9 cellular contexts compared by ENCODE assay signal in the genomic region with DNA sequence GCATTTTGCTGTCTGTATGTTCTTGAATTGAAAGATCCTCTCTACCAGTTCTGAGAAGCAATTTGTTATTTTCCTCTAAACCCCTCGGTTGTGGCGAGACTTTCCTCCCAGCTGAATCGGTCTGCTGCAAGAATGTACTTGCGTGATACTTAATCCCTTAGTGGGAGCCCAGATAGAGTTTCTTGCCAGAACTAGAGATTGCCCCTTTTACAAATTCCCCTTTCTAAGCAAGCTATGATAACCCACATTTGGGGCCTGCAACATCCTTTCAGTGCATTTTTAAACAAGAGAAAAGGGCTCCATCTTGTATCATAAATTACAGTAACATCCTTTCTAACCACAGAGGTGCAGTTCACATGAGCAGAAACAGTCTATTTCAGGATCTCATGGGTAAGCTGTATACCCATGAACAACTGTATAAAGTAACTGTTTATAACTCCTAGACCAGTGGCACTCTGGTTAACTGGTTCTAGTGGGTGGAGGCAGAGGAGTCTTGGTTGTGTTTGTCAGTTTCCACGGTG.
A peak's percentile ranks its signal among the peaks of the same experiment; 100 is the strongest.
DNase-seq lines count a peak whose midpoint lies in the region; ATAC-seq, FAIRE-seq and TF ChIP-seq lines count a peak whose summit lies in the region.
"Had no signal": no experiment of that assay in that cellular context is flagged by ENCODE, and none has a peak within 500 bp of the region (broad histone marks: within the 10 kb centered on the region; RNA-seq: fewer than 3 reads in every experiment).

No MANE protein-coding gene starts in this region.

- ATAC-seq in CD8-positive, alpha-beta T cell: peak; percentile 71
- ATAC-seq in GM21528 (IDR thresholded peaks at IDR 0.05; ENCODE audit: low FRiP score, unreplicated experiment): peak; percentile 51

- peak overlapping the region; percentile 6 for H3K4me3 ChIP-seq in CD8-positive, alpha-beta T cell (ENCODE audit: low read depth, low read length)
- H3K4me3 ChIP-seq in SJSA1 (no peak overlapping the region), keratinocyte (ENCODE audit: control insufficient read depth in 2 of 3, extremely low read depth in 1 of 3, insufficient read depth in 2 of 3, low read depth in 1 of 3, low read length in 3 of 3) (no peak overlapping the region), H7 (ENCODE audit: insufficient read depth, low read depth, low read length) (no peak overlapping the region)
- H3K4me3 ChIP-seq: upper lobe of left lung had no signal

- no peak overlapping the region for H3K9ac ChIP-seq in keratinocyte (ENCODE audit: control insufficient read depth, extremely low read depth, insufficient read depth, low read length)

- no peaks in the 10 kb centered on the region for H3K9me3 ChIP-seq in CD8-positive, alpha-beta T cell (ENCODE audit: low read length)
- no peaks in the 10 kb centered on the region for H3K9me3 ChIP-seq in SJSA1 (replicated peaks)
- no peaks in the 10 kb centered on the region for H3K9me3 ChIP-seq in keratinocyte (ENCODE audit: control insufficient read depth, low read depth, low read length)
- H3K9me3 ChIP-seq: upper lobe of left lung had no signal

- no peaks in the 10 kb centered on the region for H3K9me1 ChIP-seq in keratinocyte (ENCODE audit: control insufficient read depth, extremely low read depth, insufficient read depth, low read length)

- no peak overlapping the region for H3K4me2 ChIP-seq in keratinocyte (ENCODE audit: control insufficient read depth, extremely low read depth, insufficient read depth, low read depth, low read length)

- no peaks in the 10 kb centered on the region for H4K20me1 ChIP-seq in keratinocyte (ENCODE audit: control insufficient read depth, extremely low read depth, insufficient read depth, low read length)

- intact Hi-C loops in CD8-positive, alpha-beta T cell (cut with DNase I, micrococcal nuclease): loop anchor here (2.0 to 5.0 kb wide), 7 partner anchors 49 to 211 kb away; partner anchors contain the start of gene ZNF217 (in 1 of the 2)

- no peaks in the 10 kb centered on the region for H3K36me3 Mint-ChIP-seq in CD8-positive, alpha-beta T cell

- H3K4me1 ChIP-seq in CD8-positive, alpha-beta T cell (ENCODE audit: insufficient read depth, low read length): peaks cover 50% of the 10 kb centered on the region
- H3K4me1 ChIP-seq in SJSA1 (replicated peaks): peaks cover 34% of the 10 kb centered on the region
- no peaks in the 10 kb centered on the region for H3K4me1 ChIP-seq in keratinocyte (ENCODE audit: control insufficient read depth, extremely low read depth, insufficient read depth, low read length)

- peak overlapping the region; percentile 33 for H2AFZ ChIP-seq in keratinocyte (ENCODE audit: control insufficient read depth, low read length)

- no peaks in the 10 kb centered on the region for H3K27me3 Mint-ChIP-seq in CD8-positive, alpha-beta T cell (ENCODE audit: low read depth)

- peak overlapping the region; percentile 93 for H3K27ac Mint-ChIP-seq in CD8-positive, alpha-beta T cell

- no peaks in the 10 kb centered on the region for H3K79me2 ChIP-seq in keratinocyte (ENCODE audit: control insufficient read depth, insufficient read depth, low read length)

- FAIRE-seq in keratinocyte (lab: Jason Lieb, UNC): no peak

- H3K27me3 ChIP-seq in CD8-positive, alpha-beta T cell (ENCODE audit: insufficient read depth, low read length): no peaks in the 10 kb centered on the region
- no peaks in the 10 kb centered on the region for H3K27me3 ChIP-seq in SJSA1 (replicated peaks)
- no peaks in the 10 kb centered on the region for H3K27me3 ChIP-seq in keratinocyte (ENCODE audit: control insufficient read depth, extremely low read depth, insufficient read depth, low read length)
- H3K27me3 ChIP-seq in H7 (ENCODE audit: control insufficient read depth, insufficient read depth, low read length): no peaks in the 10 kb centered on the region
- H3K27me3 ChIP-seq: upper lobe of left lung had no signal

- H3K4me1 Mint-ChIP-seq in CD8-positive, alpha-beta T cell (ENCODE audit: low read depth): peaks cover 51% of the 10 kb centered on the region

- peak overlapping the region; percentile 69 for H3K4me3 Mint-ChIP-seq in CD8-positive, alpha-beta T cell

- peak overlapping the region; percentile 14 for H3K27ac ChIP-seq in CD8-positive, alpha-beta T cell (ENCODE audit: low read depth, low read length)
- H3K27ac ChIP-seq in SJSA1 (peak overlapping the region; percentile 69), keratinocyte (ENCODE audit: control insufficient read depth, insufficient read depth, low read length) (no peak overlapping the region)

- H3K36me3 ChIP-seq in CD8-positive, alpha-beta T cell (ENCODE audit: insufficient read depth, low read length): no peaks in the 10 kb centered on the region
- no peaks in the 10 kb centered on the region for H3K36me3 ChIP-seq in SJSA1
- H3K36me3 ChIP-seq in keratinocyte (ENCODE audit: control insufficient read depth in 2 of 2, extremely low read depth in 1 of 2, insufficient read depth in 2 of 2, low read length in 2 of 2): no peaks in the 10 kb centered on the region
- H3K36me3 ChIP-seq in H7 (replicated peaks; ENCODE audit: control insufficient read depth, insufficient read depth, low read length): no peaks in the 10 kb centered on the region
- H3K36me3 ChIP-seq: upper lobe of left lung had no signal

- TF ChIP-seq CTCF in CD8-positive, alpha-beta T cell (IDR thresholded peaks at IDR 0.05): no peak
- no peak for TF ChIP-seq CTCF in keratinocyte (optimal IDR thresholded peaks at IDR 0.05 in 1 of 3, IDR thresholded peaks at IDR 0.05 in 1 of 3, conservative IDR thresholded peaks at IDR 0.05 in 1 of 3; ENCODE audit: extremely low read depth in 1 of 3, insufficient read depth in 2 of 3, low read length in 3 of 3)

- DNase-seq in CD8-positive, alpha-beta T cell: peak in 3 of 7 experiments; percentile 17 to 57 (median 37)
- DNase-seq in SJSA1 (ENCODE audit: low read depth in 1 of 2, low spot score in 2 of 2) (peak in 1 of 2 experiments; percentile 65), keratinocyte (ENCODE audit: low read depth, low spot score) (no peak), NCI-H187 treated with DMSO at 0.1 percent for 48 hours (lab: John Stamatoyannopoulos, UW) (no peak), SK-N-DZ (ENCODE audit: low spot score) (no peak), dermis blood vessel endothelial cell (no peak), H7 (no peak)
- DNase-seq: upper lobe of left lung had no signal

- CTCF ChIA-PET in CD8-positive, alpha-beta T cell (lab: Charles Lee): interaction anchor here (0.7 to 2.4 kb wide), 8 partner anchors 12 to 210 kb away, joined by 3 to 12 read pairs (median 3); no protein-coding TSS in a partner anchor

- no peaks in the 10 kb centered on the region for H3K9me3 Mint-ChIP-seq in CD8-positive, alpha-beta T cell

- dilution Hi-C loops in keratinocyte (cut with MboI; ENCODE audit: extremely low pct_ligation_motif_present, low sequenced_read_pairs): no loop called here

- POLR2A ChIA-PET in CD8-positive, alpha-beta T cell (lab: Charles Lee): interaction anchor here (0.6 to 1.4 kb wide), 7 partner anchors 34 to 164 kb away, joined by 3 to 4 read pairs (median 3); no protein-coding TSS in a partner anchor
